Comparison of ENCODE assay signal across 8 cellular contexts in the genomic region with DNA sequence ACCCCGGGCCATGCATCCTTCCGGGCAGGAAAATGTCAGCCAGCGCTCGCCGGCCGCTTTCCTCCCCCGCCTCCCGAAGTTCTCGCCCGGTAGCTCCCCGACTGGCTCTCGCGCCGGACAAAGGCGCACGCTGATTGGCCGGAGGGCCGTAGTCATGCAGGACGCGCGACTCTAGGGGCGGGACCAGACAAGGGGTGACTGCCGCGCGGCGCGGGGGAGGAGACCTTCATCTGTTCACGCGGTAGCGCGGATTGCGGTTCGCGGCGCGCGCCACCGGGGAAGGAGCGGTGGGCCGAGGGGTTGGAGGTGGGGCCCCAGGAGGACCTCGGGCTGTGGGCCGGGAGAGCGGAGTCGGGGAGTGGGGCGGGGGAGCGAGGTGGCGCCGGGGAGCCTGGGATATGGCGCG. TPM values are rescaled to one million over a fixed set of nuclear protein-coding genes. Genes with fewer than 3 reads are reported as not detected.
DNase-seq lines count a peak whose midpoint lies in the region; ATAC-seq and TF ChIP-seq lines count a peak whose summit lies in the region.

Gene FLVCR1 (plus strand): TSS at position 221 of the 406 bp plus-strand sequence. CDS start 178 bp downstream, at position 399.

- H3K27me3 Mint-ChIP-seq in activated T-helper 17 cell treated with anti-CD3 and anti-CD28 coated beads, Interleukin-2, amount 50 U/mL, for 72 hours: no peaks in the 10 kb centered on the region
- no peaks in the 10 kb centered on the region for H3K27me3 Mint-ChIP-seq in naive thymus-derived CD8-positive, alpha-beta T cell
- no peaks in the 10 kb centered on the region for H3K27me3 Mint-ChIP-seq in stimulated activated naive B cell treated with anti-CD40 and anti-IgM and Interleukin-4, amounts not matched to agents 10 μg/mL and 1 μg/mL and 100 μg/mL, for 72 hours

- POLR2A ChIA-PET in naive thymus-derived CD8-positive, alpha-beta T cell (lab: Charles Lee): interaction anchor here (1.0 to 2.1 kb wide), 5 partner anchors 57 to 300 kb away, joined by 4 to 11 read pairs (median 5); partner anchors contain the start of genes NSL1 and TATDN3

- H3K4me1 Mint-ChIP-seq in activated T-helper 17 cell treated with anti-CD3 and anti-CD28 coated beads, Interleukin-2, amount 50 U/mL, for 72 hours: peaks cover 11% of the 10 kb centered on the region
- H3K4me1 Mint-ChIP-seq in naive thymus-derived CD8-positive, alpha-beta T cell: peaks cover 18 to 38% (median 30%) of the 10 kb centered on the region in 4 donors
- H3K4me1 Mint-ChIP-seq in stimulated activated naive B cell treated with anti-CD40 and anti-IgM and Interleukin-4, amounts not matched to agents 10 μg/mL and 1 μg/mL and 100 μg/mL, for 72 hours: peaks cover 11 to 13% of the 10 kb centered on the region in 2 donors

- H3F3A ChIP-seq in Loucy (ENCODE audit: low read depth): no peaks in the 10 kb centered on the region

- peak within 1 kb of the TSS; percentile 99 for H2AFZ ChIP-seq in Loucy (ENCODE audit: low read length)

- no peak for TF ChIP-seq CTCF in Loucy (conservative IDR thresholded peaks at IDR 0.05; ENCODE audit: low read length)
- TF ChIP-seq CTCF in RWPE2 (IDR thresholded peaks at IDR 0.05; ENCODE audit: poor library complexity, severe bottlenecking): no peak
- no peak for TF ChIP-seq CTCF in fibroblast of mammary gland (conservative IDR thresholded peaks at IDR 0.05; ENCODE audit: control insufficient read depth, insufficient read depth, low read depth, low read length)

- peaks cover 20% of the 10 kb centered on the region for H3K36me3 Mint-ChIP-seq in activated T-helper 17 cell treated with anti-CD3 and anti-CD28 coated beads, Interleukin-2, amount 50 U/mL, for 72 hours (ENCODE audit: low read depth)
- peaks cover 5 to 12% (median 11%) of the 10 kb centered on the region in 3 donors for H3K36me3 Mint-ChIP-seq in naive thymus-derived CD8-positive, alpha-beta T cell
- H3K36me3 Mint-ChIP-seq in stimulated activated naive B cell treated with anti-CD40 and anti-IgM and Interleukin-4, amounts not matched to agents 10 μg/mL and 1 μg/mL and 100 μg/mL, for 72 hours: peaks cover 20 to 35% of the 10 kb centered on the region in 2 donors

- peaks cover 34% of the 10 kb centered on the region for H4K20me1 ChIP-seq in Loucy (ENCODE audit: insufficient read depth, low read length, poor library complexity, severe bottlenecking)

- H3K9me3 Mint-ChIP-seq in activated T-helper 17 cell treated with anti-CD3 and anti-CD28 coated beads, Interleukin-2, amount 50 U/mL, for 72 hours: no peaks in the 10 kb centered on the region
- peaks cover 0 to 4% (median 0%) of the 10 kb centered on the region in 9 donors for H3K9me3 Mint-ChIP-seq in naive thymus-derived CD8-positive, alpha-beta T cell
- no peaks in the 10 kb centered on the region for H3K9me3 Mint-ChIP-seq in stimulated activated naive B cell treated with anti-CD40 and anti-IgM and Interleukin-4, amounts not matched to agents 10 μg/mL and 1 μg/mL and 100 μg/mL, for 72 hours

- H3K9me3 ChIP-seq in Loucy (ENCODE audit: insufficient read depth, low read depth, low read length) (no peaks in the 10 kb centered on the region), RWPE2 (ENCODE audit: severe bottlenecking) (no peaks in the 10 kb centered on the region)

- peak; percentile 97 for DNase-seq in ELR (ENCODE audit: low read depth)
- DNase-seq in H7: peak; percentile 97
- peak; percentile 88 for DNase-seq in RWPE2 (ENCODE audit: low spot score)
- DNase-seq in fibroblast of mammary gland (ENCODE audit: low read depth): peak; percentile 93
- peak; percentile 66 to 93 (median 84) for DNase-seq in naive thymus-derived CD8-positive, alpha-beta T cell
- DNase-seq in stimulated activated naive B cell treated with anti-CD40 and anti-IgM and Interleukin-4, amounts not matched to agents 10 μg/mL and 1 μg/mL and 100 μg/mL, for 72 hours: peak; percentile 94

- peak within 1 kb of the TSS; percentile 85 for H3K9ac ChIP-seq in Loucy (ENCODE audit: low read depth, low read length, poor library complexity, severe bottlenecking)

- peak within 1 kb of the TSS; percentile 58 for H3K27ac ChIP-seq in RWPE2 (ENCODE audit: poor library complexity, severe bottlenecking)

- H3K27me3 ChIP-seq in H7 (ENCODE audit: control insufficient read depth, insufficient read depth, low read length) (no peaks in the 10 kb centered on the region), Loucy (ENCODE audit: insufficient read depth, low read length, poor library complexity, severe bottlenecking) (no peaks in the 10 kb centered on the region), RWPE2 (ENCODE audit: insufficient read depth, poor library complexity, severe bottlenecking) (no peaks in the 10 kb centered on the region)

- H3K4me3 Mint-ChIP-seq in activated T-helper 17 cell treated with anti-CD3 and anti-CD28 coated beads, Interleukin-2, amount 50 U/mL, for 72 hours: no peak within 1 kb of the TSS
- peak within 1 kb of the TSS in 8 of 10 donors; percentile 87 to 98 (median 94) for H3K4me3 Mint-ChIP-seq in naive thymus-derived CD8-positive, alpha-beta T cell
- H3K4me3 Mint-ChIP-seq in stimulated activated naive B cell treated with anti-CD40 and anti-IgM and Interleukin-4, amounts not matched to agents 10 μg/mL and 1 μg/mL and 100 μg/mL, for 72 hours: no peak within 1 kb of the TSS

- H3K4me2 ChIP-seq in Loucy (ENCODE audit: low read depth, low read length, poor library complexity, severe bottlenecking): peak within 1 kb of the TSS; percentile 98

- peak within 1 kb of the TSS; percentile 94 for H3K27ac Mint-ChIP-seq in activated T-helper 17 cell treated with anti-CD3 and anti-CD28 coated beads, Interleukin-2, amount 50 U/mL, for 72 hours
- peak within 1 kb of the TSS; percentile 85 to 97 (median 93) for H3K27ac Mint-ChIP-seq in naive thymus-derived CD8-positive, alpha-beta T cell
- H3K27ac Mint-ChIP-seq in stimulated activated naive B cell treated with anti-CD40 and anti-IgM and Interleukin-4, amounts not matched to agents 10 μg/mL and 1 μg/mL and 100 μg/mL, for 72 hours: peak within 1 kb of the TSS; percentile 97

- H3K4me1 ChIP-seq in Loucy (ENCODE audit: insufficient read depth, low read length, poor library complexity, severe bottlenecking): peaks cover 49% of the 10 kb centered on the region
- no peaks in the 10 kb centered on the region for H3K4me1 ChIP-seq in RWPE2 (ENCODE audit: insufficient read depth, poor library complexity, severe bottlenecking)

- H3K4me3 ChIP-seq in H7 (ENCODE audit: insufficient read depth, low read depth, low read length) (peak within 1 kb of the TSS; percentile 98), Loucy (ENCODE audit: low read length, poor library complexity, severe bottlenecking) (peak within 1 kb of the TSS; percentile 93), RWPE2 (ENCODE audit: severe bottlenecking) (peak within 1 kb of the TSS; percentile 67), fibroblast of mammary gland (ENCODE audit: control insufficient read depth, low read depth, low read length) (peak within 1 kb of the TSS; percentile 66)

- H3K79me2 ChIP-seq in Loucy (ENCODE audit: insufficient read depth, low read length): peaks cover 68% of the 10 kb centered on the region

- peak; percentile 94 for ATAC-seq in RWPE2 (ENCODE audit: low read depth)
- ATAC-seq in activated T-helper 17 cell treated with anti-CD3 and anti-CD28 coated beads, Interleukin-2, amount 50 U/mL, for 72 hours (replicated peaks): peak; percentile 99
- ATAC-seq in naive thymus-derived CD8-positive, alpha-beta T cell: peak; percentile 95 to 97
- peak; percentile 98 for ATAC-seq in stimulated activated naive B cell treated with anti-CD40 and anti-IgM and Interleukin-4, amounts not matched to agents 10 μg/mL and 1 μg/mL and 100 μg/mL, for 72 hours (replicated peaks)

- H3K9me2 ChIP-seq in Loucy (replicated peaks; ENCODE audit: low read depth, low read length): no peaks in the 10 kb centered on the region

- H3K36me3 ChIP-seq in H7 (replicated peaks; ENCODE audit: control insufficient read depth, insufficient read depth, low read length): peaks cover 6% of the 10 kb centered on the region
- no peaks in the 10 kb centered on the region for H3K36me3 ChIP-seq in Loucy (ENCODE audit: insufficient read depth, low read length)
- H3K36me3 ChIP-seq in RWPE2 (ENCODE audit: low read depth): peaks cover 10% of the 10 kb centered on the region

RNA-seq across cellular contexts. Expression of gene FLVCR1, which starts in this region (rescaled TPM):
- 44.8 and 50.6 TPM in 2 replicates for total RNA-seq in H7 (2014; rRNA removed; shearing (Covaris generic))
- total RNA-seq in activated T-helper 17 cell treated with anti-CD3 and anti-CD28 coated beads, Interleukin-2, amount 50 U/mL, for 72 hours: 10 to 100 TPM in 1 of 2 donors, 1 to 10 TPM in 1; 9.7 to 22.9 TPM
- 10 to 100 TPM; 10.7 to 15.0 TPM for total RNA-seq in naive thymus-derived CD8-positive, alpha-beta T cell
- 1 to 10 TPM; 1.1 to 1.9 (median 1.2) TPM for polyA plus RNA-seq in naive thymus-derived CD8-positive, alpha-beta T cell

Comparison
In these comparisons a context has a peak if more than half of its experiments do, and no peak if none do; other contexts are left out.
1. Peak in every context shown above with its lines: DNase-seq, ATAC-seq, H3K4me3 ChIP-seq and H3K27ac ChIP-seq.
2. H3K4me3 Mint-ChIP-seq: peak in naive thymus-derived CD8-positive, alpha-beta T cell (8 of 10); none in activated T-helper 17 cell treated with anti-CD3 and anti-CD28 coated beads, Interleukin-2, amount 50 U/mL, for 72 hours (single experiment) and stimulated activated naive B cell treated with anti-CD40 and anti-IgM and Interleukin-4, amounts not matched to agents 10 μg/mL and 1 μg/mL and 100 μg/mL, for 72 hours (0 of 2).